In genomic region chr20:45063107-45063506, GRCh38 we compare ENCODE assay signal across 10 cellular contexts. TPM values are rescaled to one million over a fixed set of nuclear protein-coding genes. Genes with fewer than 3 reads are reported as not detected.
"Had no signal": no experiment of that assay in that cellular context is flagged by ENCODE, and none has a peak within 500 bp of the region (broad histone marks: within the 10 kb centered on the region; RNA-seq: fewer than 3 reads in every experiment).

No MANE protein-coding gene starts in this region.

RNA-seq across cellular contexts. Expression of gene KCNS1, which starts 37.8 kb away (rescaled TPM):
- total RNA-seq: cardiac muscle cell, gastroesophageal sphincter, myocyte, spleen had no signal
- polyA plus RNA-seq: cardiac muscle cell had no signal

RNA-seq across cellular contexts. Expression of gene WFDC5, which starts 51.9 kb away (rescaled TPM):
- total RNA-seq: activated CD8-positive, alpha-beta T cell treated with anti-CD3 and anti-CD28 coated beads, Interleukin-2, amount 10 ng/mL, durations not matched to agents 7 days and 5 days; cardiac muscle cell; dorsolateral prefrontal cortex; gastroesophageal sphincter; heart right ventricle; lung; myocyte; sigmoid colon; spleen; T-cell had no signal
- polyA plus RNA-seq: cardiac muscle cell, heart right ventricle, spleen had no signal
